In the genomic region with DNA sequence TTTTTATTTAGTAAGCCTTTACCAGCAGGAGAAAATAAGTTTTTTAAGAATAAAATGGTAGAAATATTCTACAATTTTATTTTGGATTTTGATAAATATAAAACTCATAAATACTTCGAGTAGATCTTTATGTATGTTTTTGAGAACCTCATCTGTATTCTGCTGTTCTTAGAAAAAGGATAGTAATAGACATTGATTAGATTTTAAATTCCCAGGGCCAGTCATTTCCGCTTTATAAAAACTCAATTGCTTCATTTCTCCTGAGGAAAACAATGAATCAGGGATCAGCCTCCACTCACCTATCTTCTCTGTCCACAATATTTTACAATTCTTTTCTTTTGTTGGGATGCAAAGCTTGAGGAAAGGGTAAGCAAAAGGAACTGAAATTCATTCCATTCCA, we compare ENCODE assay signal across 17 cellular contexts.
"Had no signal": no experiment of that assay in that cellular context is flagged by ENCODE, and none has a peak within 500 bp of the region (broad histone marks: within the 10 kb centered on the region; RNA-seq: fewer than 3 reads in every experiment).

No MANE protein-coding gene starts in this region.

- H3K27me3 Mint-ChIP-seq: natural killer cell treated with Interleukin-12 subunit alpha and Interleukin-12 subunit beta and Interleukin-15 and Interleukin-18, amount 100 ng/mL, for 72 hours had no signal

- H3K36me3 Mint-ChIP-seq: neural progenitor cell had no signal

- H2AFZ ChIP-seq: neural progenitor cell had no signal

- H3K9me3 Mint-ChIP-seq: neural progenitor cell had no signal

- H3K4me1 ChIP-seq: heart left ventricle, neural progenitor cell, right atrium auricular region had no signal

- H3K4me3 Mint-ChIP-seq: mesothelial cell of epicardium; natural killer cell treated with Interleukin-12 subunit alpha and Interleukin-12 subunit beta and Interleukin-15 and Interleukin-18, amount 100 ng/mL, for 72 hours; neural progenitor cell had no signal

- H3K27ac Mint-ChIP-seq: mesothelial cell of epicardium; natural killer cell treated with Interleukin-12 subunit alpha and Interleukin-12 subunit beta and Interleukin-15 and Interleukin-18, amount 100 ng/mL, for 72 hours; neural progenitor cell had no signal

- H3K27ac ChIP-seq: coronary artery, dorsolateral prefrontal cortex, heart left ventricle, neural progenitor cell, ovary, right atrium auricular region, sigmoid colon had no signal

- H3K36me3 ChIP-seq: heart left ventricle, neural progenitor cell, ovary, right atrium auricular region, sigmoid colon had no signal

- H3K4me1 Mint-ChIP-seq: mesothelial cell of epicardium, neural progenitor cell had no signal

- H3K9me3 ChIP-seq: ovary, sigmoid colon had no signal

- H3K4me2 ChIP-seq: neural progenitor cell had no signal

- ATAC-seq: heart left ventricle; left lobe of liver; natural killer cell treated with Interleukin-12 subunit alpha and Interleukin-12 subunit beta and Interleukin-15 and Interleukin-18, amount 100 ng/mL, for 72 hours had no signal

- DNase-seq: dorsolateral prefrontal cortex; effector CD8-positive, alpha-beta T cell; heart left ventricle; hippocampal formation; kidney glomerular epithelial cell; nucleus accumbens; ovary; sigmoid colon; small intestine; stimulated activated CD4-positive, alpha-beta T cell treated with anti-CD3 and anti-CD28 coated beads, Interleukin-12 subunit alpha, Interleukin-12 subunit beta, amount 100 ng/mL, for 4 hours; stimulated activated naive CD4-positive, alpha-beta T cell treated with Interleukin-2 at 50 U/mL for 16 hours had no signal

- H3K9ac ChIP-seq: neural progenitor cell had no signal

- H3K27me3 ChIP-seq: dorsolateral prefrontal cortex, heart left ventricle, neural progenitor cell, ovary, right atrium auricular region, sigmoid colon had no signal

- H3K4me3 ChIP-seq: coronary artery, dorsolateral prefrontal cortex, heart left ventricle, neural progenitor cell, ovary, right atrium auricular region, sigmoid colon had no signal
